Comparison of ENCODE assay signal across 8 cellular contexts in genomic region chr10:73879296-73880173, GRCh38. TPM values are rescaled to one million over a fixed set of nuclear protein-coding genes. Genes with fewer than 3 reads are reported as not detected.
DNase-seq lines count a peak whose midpoint lies in the region; ATAC-seq and TF ChIP-seq lines count a peak whose summit lies in the region.

No MANE protein-coding gene starts in this region.

- 15% methylated on average over 14 of the region's 14 CpGs for WGBS in suprapubic skin

- H3K27me3 ChIP-seq in osteoblast (ENCODE audit: insufficient read depth, low read length): no peaks in the 10 kb centered on the region
- no peaks in the 10 kb centered on the region for H3K27me3 ChIP-seq in suprapubic skin

- TF ChIP-seq EP300 in suprapubic skin (IDR thresholded peaks at IDR 0.05): no peak

- H3K27ac ChIP-seq in osteoblast (ENCODE audit: low read depth, low read length): no peak overlapping the region
- H3K27ac ChIP-seq in suprapubic skin: no peak overlapping the region

- peak overlapping the region; percentile 9 to 86 (median 41) for H3K27ac Mint-ChIP-seq in IgD-negative memory B cell
- no peak overlapping the region for H3K27ac Mint-ChIP-seq in activated T-helper 17 cell treated with anti-CD3 and anti-CD28 coated beads, Interleukin-2, amount 50 U/mL, for 72 hours

- H3K36me3 ChIP-seq in osteoblast (ENCODE audit: insufficient read depth, low read length) (no peaks in the 10 kb centered on the region), suprapubic skin (no peaks in the 10 kb centered on the region)

- H2AFZ ChIP-seq in osteoblast (ENCODE audit: low read length): peak overlapping the region; percentile 74

- H3K9me3 ChIP-seq in osteoblast (ENCODE audit: low read depth, low read length) (no peaks in the 10 kb centered on the region), suprapubic skin (no peaks in the 10 kb centered on the region)

- no peaks in the 10 kb centered on the region for H4K20me1 ChIP-seq in osteoblast (ENCODE audit: insufficient read depth, low read length)

- peak overlapping the region in 2 of 4 donors; percentile 4 to 9 for H3K4me3 Mint-ChIP-seq in IgD-negative memory B cell
- H3K4me3 Mint-ChIP-seq in activated T-helper 17 cell treated with anti-CD3 and anti-CD28 coated beads, Interleukin-2, amount 50 U/mL, for 72 hours: peak overlapping the region; percentile 6

- DNase-seq in DMS153 treated with DMSO at 0.1 percent for 48 hours (lab: John Stamatoyannopoulos, UW; ENCODE audit: unreplicated experiment) (peak; percentile 50), RPMI8226 (peak; percentile 88), fibroblast of the conjunctiva (ENCODE audit: low read depth) (peak; percentile 61), osteoblast (ENCODE audit: insufficient read length, low spot score, missing footprints) (peak; percentile 96), suprapubic skin (ENCODE audit: low spot score in 2 of 2) (peak; percentile 89 to 93)

- TF ChIP-seq POLR2A in suprapubic skin (IDR thresholded peaks at IDR 0.05): no peak

- no peaks in the 10 kb centered on the region for H3K27me3 Mint-ChIP-seq in IgD-negative memory B cell
- H3K27me3 Mint-ChIP-seq in activated T-helper 17 cell treated with anti-CD3 and anti-CD28 coated beads, Interleukin-2, amount 50 U/mL, for 72 hours: no peaks in the 10 kb centered on the region

- peak; percentile 76 for ATAC-seq in GM21526 (IDR thresholded peaks at IDR 0.05; ENCODE audit: low FRiP score, unreplicated experiment)
- ATAC-seq in activated T-helper 17 cell treated with anti-CD3 and anti-CD28 coated beads, Interleukin-2, amount 50 U/mL, for 72 hours (replicated peaks): peak; percentile 98

- H3K4me1 Mint-ChIP-seq in IgD-negative memory B cell: peaks cover 8 to 11% (median 11%) of the 10 kb centered on the region in 3 donors
- H3K4me1 Mint-ChIP-seq in activated T-helper 17 cell treated with anti-CD3 and anti-CD28 coated beads, Interleukin-2, amount 50 U/mL, for 72 hours: peaks cover 7% of the 10 kb centered on the region

- peak overlapping the region; percentile 42 for H3K4me2 ChIP-seq in osteoblast (ENCODE audit: insufficient read depth, low read length)

- TF ChIP-seq CTCF in osteoblast (IDR thresholded peaks at IDR 0.05; ENCODE audit: extremely low read depth, low read depth, low read length) (peak; percentile 94), suprapubic skin (IDR thresholded peaks at IDR 0.05) (peak; percentile 95 to 97)

- H3K4me3 ChIP-seq in osteoblast (ENCODE audit: insufficient read depth, low read length): no peak overlapping the region
- no peak overlapping the region for H3K4me3 ChIP-seq in suprapubic skin

- H3K79me2 ChIP-seq in osteoblast (ENCODE audit: insufficient read depth, low read length): no peaks in the 10 kb centered on the region

- H3K36me3 Mint-ChIP-seq in IgD-negative memory B cell: no peaks in the 10 kb centered on the region
- H3K36me3 Mint-ChIP-seq in activated T-helper 17 cell treated with anti-CD3 and anti-CD28 coated beads, Interleukin-2, amount 50 U/mL, for 72 hours (ENCODE audit: low read depth): no peaks in the 10 kb centered on the region

- no peaks in the 10 kb centered on the region for H3K9me3 Mint-ChIP-seq in IgD-negative memory B cell
- H3K9me3 Mint-ChIP-seq in activated T-helper 17 cell treated with anti-CD3 and anti-CD28 coated beads, Interleukin-2, amount 50 U/mL, for 72 hours: no peaks in the 10 kb centered on the region

- H3K4me1 ChIP-seq in osteoblast (ENCODE audit: insufficient read depth, low read length) (peaks cover 4% of the 10 kb centered on the region), suprapubic skin (peaks cover 30% of the 10 kb centered on the region)

RNA-seq across cellular contexts. Expression of gene CAMK2G, which starts 5.2 kb away (rescaled TPM):
- 7.2 TPM for polyA plus RNA-seq in IgD-negative memory B cell
- total RNA-seq in activated T-helper 17 cell treated with anti-CD3 and anti-CD28 coated beads, Interleukin-2, amount 50 U/mL, for 72 hours: 10 to 100 TPM; 19.5 to 23.2 TPM
- 22.4 and 28.3 TPM in 2 replicates for total RNA-seq in osteoblast
- 10 to 100 TPM; 16.9 to 35.2 (median 20.6) TPM for total RNA-seq in suprapubic skin

RNA-seq across cellular contexts. Expression of gene PLAU, which starts 31.4 kb away (rescaled TPM):
- not detected for polyA plus RNA-seq in IgD-negative memory B cell
- total RNA-seq in activated T-helper 17 cell treated with anti-CD3 and anti-CD28 coated beads, Interleukin-2, amount 50 U/mL, for 72 hours: under 1 TPM; 0.37 to 0.67 TPM
- total RNA-seq in osteoblast (27.9 and 40.7 TPM in 2 replicates), suprapubic skin (10 to 100 TPM in 2 of 4 donors, 1 to 10 TPM in 2; 8.4 to 19.1 (median 10.8) TPM)

Comparison
In these comparisons a context has a peak if more than half of its experiments do, and no peak if none do; other contexts are left out.
1. RNA of gene PLAU, which starts 31.4 kb away (total RNA-seq): 27.9 to 40.7 TPM in osteoblast and 8.4 to 19.1 TPM in suprapubic skin; 0.37 to 0.67 TPM in activated T-helper 17 cell treated with anti-CD3 and anti-CD28 coated beads, Interleukin-2, amount 50 U/mL, for 72 hours; every median in the first group is over 4 times any median in the second.
2. Peak in every context shown above with its lines, with median percentiles within 50 percentile points of each other: DNase-seq.